Comparison of ENCODE assay signal across 7 cellular contexts in the genomic region with DNA sequence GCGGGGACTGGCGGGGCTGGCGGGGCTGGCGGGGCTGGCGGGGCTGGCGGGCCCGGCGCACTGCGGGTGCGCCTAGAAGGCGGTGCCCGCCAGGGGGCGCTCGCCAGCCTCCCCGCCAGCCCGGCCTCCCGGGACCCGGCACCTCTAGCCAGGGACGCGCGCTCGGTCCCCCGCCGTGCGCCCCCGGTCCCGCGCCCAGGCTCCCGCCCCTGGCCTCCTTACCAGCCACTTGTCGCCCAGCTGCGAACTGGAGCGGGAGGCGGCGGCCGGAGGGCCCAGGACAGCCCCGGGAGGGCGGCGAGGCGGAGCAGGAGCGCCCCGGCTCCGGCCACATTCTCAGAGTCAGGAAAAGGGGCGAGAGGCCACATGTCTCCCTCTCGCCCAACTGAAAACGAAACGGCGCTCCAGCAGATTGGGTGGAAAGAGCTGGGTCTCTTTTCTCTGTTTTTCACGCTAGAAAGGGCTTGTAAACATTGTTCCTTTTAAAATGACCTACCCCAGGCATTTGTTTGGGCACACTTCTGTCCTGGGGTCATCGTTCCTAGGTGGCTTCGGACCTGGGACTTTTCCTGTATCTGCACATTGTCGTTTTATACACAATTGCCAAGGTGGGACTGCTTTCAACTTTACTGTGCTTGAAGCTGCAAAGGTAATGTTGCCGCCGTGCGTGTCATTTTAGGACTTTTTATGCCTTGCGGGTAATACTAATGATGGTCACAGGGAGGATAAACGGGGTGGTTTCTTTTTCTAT. TPM values are rescaled to one million over a fixed set of nuclear protein-coding genes. Genes with fewer than 3 reads are reported as not detected.
DNase-seq lines count a peak whose midpoint lies in the region; ATAC-seq and TF ChIP-seq lines count a peak whose summit lies in the region.

No MANE protein-coding gene starts in this region.

- TF ChIP-seq POLR2A in NB4 (IDR thresholded peaks at IDR 0.05; ENCODE audit: extremely low read depth, insufficient read length), result peak; percentile 64

- H3K4me3 Mint-ChIP-seq in activated CD8-positive, alpha-beta T cell treated with anti-CD3 and anti-CD28 coated beads, Interleukin-2, amount 10 ng/mL, durations not matched to agents 7 days and 5 days, result peak overlapping the region; percentile 93

- H3K4me3 ChIP-seq in NB4 (ENCODE audit: low read depth, low read length), result peak overlapping the region; percentile 91

- DNase-seq in HEK293T (ENCODE audit: extremely low spot score) (peak; percentile 86), NB4 (ENCODE audit: low read depth) (peak; percentile 84), lung microvascular endothelial cell (ENCODE audit: low read depth in 2 of 2) (peak; percentile 53 to 80)
- peak; percentile 88 for DNase-seq in activated CD8-positive, alpha-beta T cell treated with anti-CD3 and anti-CD28 coated beads, Interleukin-2, amount 10 ng/mL, durations not matched to agents 7 days and 5 days
- peak; percentile 68 for DNase-seq in effector CD8-positive, alpha-beta T cell (lab: John Stamatoyannopoulos, UW)
- DNase-seq in stimulated activated CD4-positive, alpha-beta T cell treated with anti-CD3 and anti-CD28 coated beads, TNF-alpha, amount 100 ng/mL, for 48 hours (ENCODE audit: low read depth in 3 of 3), result peak; percentile 75 to 80 (median 80)

- peaks cover 74% of the 10 kb centered on the region for H3K36me3 Mint-ChIP-seq in activated CD8-positive, alpha-beta T cell treated with anti-CD3 and anti-CD28 coated beads, Interleukin-2, amount 10 ng/mL, durations not matched to agents 7 days and 5 days (ENCODE audit: low read depth)

- H3K27me3 Mint-ChIP-seq in activated CD8-positive, alpha-beta T cell treated with anti-CD3 and anti-CD28 coated beads, Interleukin-2, amount 10 ng/mL, durations not matched to agents 7 days and 5 days (ENCODE audit: low read depth), result no peaks in the 10 kb centered on the region

- POLR2A ChIA-PET in HEK293T (lab: Yijun Ruan, JAX), result interaction anchor here (0.6 to 1.2 kb wide), 5 partner anchors 9 to 63 kb away, joined by 3 to 4 read pairs (median 4); no protein-coding TSS in a partner anchor
- POLR2A ChIA-PET in activated CD8-positive, alpha-beta T cell treated with anti-CD3 and anti-CD28 coated beads, Interleukin-2, amount 10 ng/mL, durations not matched to agents 7 days and 5 days (lab: Charles Lee), result interaction anchor here (0.8 to 10.4 kb wide), 16 partner anchors 9 to 496 kb away, joined by 3 to 239 read pairs (median 10); no protein-coding TSS in a partner anchor

- H3K4me1 Mint-ChIP-seq in activated CD8-positive, alpha-beta T cell treated with anti-CD3 and anti-CD28 coated beads, Interleukin-2, amount 10 ng/mL, durations not matched to agents 7 days and 5 days (ENCODE audit: low read depth), result peaks cover 41% of the 10 kb centered on the region

- ATAC-seq in activated CD8-positive, alpha-beta T cell treated with anti-CD3 and anti-CD28 coated beads, Interleukin-2, amount 10 ng/mL, durations not matched to agents 7 days and 5 days, result peak; percentile 65

- TF ChIP-seq CTCF in GM12874 (IDR thresholded peaks at IDR 0.05; ENCODE audit: insufficient read depth, low read depth, low read length) (peak; percentile 74), NB4 (IDR thresholded peaks at IDR 0.05; ENCODE audit: low read depth, low read length) (no peak)

- H3K9me3 Mint-ChIP-seq in activated CD8-positive, alpha-beta T cell treated with anti-CD3 and anti-CD28 coated beads, Interleukin-2, amount 10 ng/mL, durations not matched to agents 7 days and 5 days (ENCODE audit: insufficient read depth), result no peaks in the 10 kb centered on the region

- CTCF ChIA-PET in HEK293T (lab: Yijun Ruan, JAX), result interaction anchor here (0.6 to 1.2 kb wide), 4 partner anchors 17 to 93 kb away, joined by 3 to 4 read pairs (median 4); no protein-coding TSS in a partner anchor
- CTCF ChIA-PET in activated CD8-positive, alpha-beta T cell treated with anti-CD3 and anti-CD28 coated beads, Interleukin-2, amount 10 ng/mL, durations not matched to agents 7 days and 5 days (lab: Charles Lee), result interaction anchor here (0.6 to 6.3 kb wide), 33 partner anchors 8 to 170 kb away, joined by 3 to 131 read pairs (median 7); no protein-coding TSS in a partner anchor

- H3K27ac Mint-ChIP-seq in activated CD8-positive, alpha-beta T cell treated with anti-CD3 and anti-CD28 coated beads, Interleukin-2, amount 10 ng/mL, durations not matched to agents 7 days and 5 days, result peak overlapping the region; percentile 97

TF ChIP-seq in HEK293T, 16 proteins besides CTCF, POLR2A, EP300 and RAD21:
- TF ChIP-seq BHLHE40 (IDR thresholded peaks at IDR 0.05; ENCODE audit: borderline replicate concordance) (no peak), L3MBTL2 (conservative IDR thresholded peaks at IDR 0.05) (peak; percentile 43), FOXM1 (IDR thresholded peaks at IDR 0.05; ENCODE audit: borderline replicate concordance) (no peak)
TF ChIP-seq in HEK293T: peak in this region for 1.

RNA-seq across cellular contexts. Expression of a gene that starts 0.4 kb away (rescaled TPM):
- total RNA-seq in activated CD8-positive, alpha-beta T cell treated with anti-CD3 and anti-CD28 coated beads, Interleukin-2, amount 10 ng/mL, durations not matched to agents 7 days and 5 days, result 10 to 100 TPM; 60.1 to 60.9 TPM
- 0.44 and 0.60 TPM in 2 replicates for total RNA-seq in lung microvascular endothelial cell

Comparison
In these comparisons a context has a peak if more than half of its experiments do, and no peak if none do; other contexts are left out.
1. Peak in every context shown above with its lines: DNase-seq, ATAC-seq and H3K4me3 ChIP-seq.
2. RNA of a gene that starts 0.4 kb away (total RNA-seq): 60.1 to 60.9 TPM in activated CD8-positive, alpha-beta T cell treated with anti-CD3 and anti-CD28 coated beads, Interleukin-2, amount 10 ng/mL, durations not matched to agents 7 days and 5 days; 0.44 to 0.60 TPM in lung microvascular endothelial cell; every median in the first group is over 10 times any median in the second.